Comparison of ENCODE assay signal across 8 cellular contexts in genomic region chr4:20422398-20422797, GRCh38.
A peak's percentile ranks its signal among the peaks of the same experiment; 100 is the strongest.
DNase-seq lines count a peak whose midpoint lies in the region; ATAC-seq and TF ChIP-seq lines count a peak whose summit lies in the region.

No MANE protein-coding gene starts in this region.

- ATAC-seq in GM21360 (IDR thresholded peaks at IDR 0.05; ENCODE audit: unreplicated experiment) (peak; percentile 71), HG03442 (IDR thresholded peaks at IDR 0.05; ENCODE audit: unreplicated experiment) (peak; percentile 76)
- ATAC-seq in activated T-helper 17 cell treated with anti-CD3 and anti-CD28 coated beads, Interleukin-2, amount 50 U/mL, for 72 hours (replicated peaks): peak; percentile 47

- no peaks in the 10 kb centered on the region for H3K4me1 ChIP-seq in left ventricle myocardium inferior

- no peak overlapping the region for H3K27ac Mint-ChIP-seq in activated T-helper 17 cell treated with anti-CD3 and anti-CD28 coated beads, Interleukin-2, amount 50 U/mL, for 72 hours

- no peaks in the 10 kb centered on the region for H3K36me3 ChIP-seq in left ventricle myocardium inferior

- H3K4me3 ChIP-seq in left ventricle myocardium inferior: no peak overlapping the region

- H3K9me3 Mint-ChIP-seq in activated T-helper 17 cell treated with anti-CD3 and anti-CD28 coated beads, Interleukin-2, amount 50 U/mL, for 72 hours: no peaks in the 10 kb centered on the region

- H3K27me3 ChIP-seq in left ventricle myocardium inferior (ENCODE audit: low read depth): no peaks in the 10 kb centered on the region

- no peaks in the 10 kb centered on the region for H3K9me3 ChIP-seq in left ventricle myocardium inferior (replicated peaks)

- DNase-seq in ELR (ENCODE audit: low read depth): peak; percentile 61
- DNase-seq in NCI-H82 (lab: John Stamatoyannopoulos, UW): peak; percentile 84
- DNase-seq in left ventricle myocardium inferior: no peak
- DNase-seq in stimulated activated CD4-positive, alpha-beta T cell treated with anti-CD3 and anti-CD28 coated beads, Interleukin-12 subunit alpha, Interleukin-12 subunit beta, amount 100 ng/mL, for 48 hours (ENCODE audit: low read depth in 2 of 3, low spot score in 1 of 3): peak; percentile 0 to 14 (median 9)
- no peak for DNase-seq in amniotic stem cell (lab: John Stamatoyannopoulos, UW)

- intact Hi-C loops in left ventricle myocardium inferior (cut with micrococcal nuclease): loop anchor here (10.0 kb wide), 1 partner anchor 122 kb away; no protein-coding TSS in a partner anchor

- H3K4me3 Mint-ChIP-seq in activated T-helper 17 cell treated with anti-CD3 and anti-CD28 coated beads, Interleukin-2, amount 50 U/mL, for 72 hours: no peak overlapping the region

- no peaks in the 10 kb centered on the region for H3K27me3 Mint-ChIP-seq in activated T-helper 17 cell treated with anti-CD3 and anti-CD28 coated beads, Interleukin-2, amount 50 U/mL, for 72 hours

- H3K36me3 Mint-ChIP-seq in activated T-helper 17 cell treated with anti-CD3 and anti-CD28 coated beads, Interleukin-2, amount 50 U/mL, for 72 hours (ENCODE audit: low read depth): no peaks in the 10 kb centered on the region

- H3K4me1 Mint-ChIP-seq in activated T-helper 17 cell treated with anti-CD3 and anti-CD28 coated beads, Interleukin-2, amount 50 U/mL, for 72 hours: peaks cover 3% of the 10 kb centered on the region

- TF ChIP-seq CTCF in left ventricle myocardium inferior (IDR thresholded peaks at IDR 0.05; ENCODE audit: borderline replicate concordance): peak; percentile 57

- no peak overlapping the region for H3K27ac ChIP-seq in left ventricle myocardium inferior (replicated peaks)

Comparison
In these comparisons a context has a peak if more than half of its experiments do, and no peak if none do; other contexts are left out.
1. DNase-seq: peak in ELR (single experiment), NCI-H82 (single experiment) and stimulated activated CD4-positive, alpha-beta T cell treated with anti-CD3 and anti-CD28 coated beads, Interleukin-12 subunit alpha, Interleukin-12 subunit beta, amount 100 ng/mL, for 48 hours (3 of 3); none in left ventricle myocardium inferior (single experiment) and amniotic stem cell (single experiment).
2. Peak in every context shown above with its lines, with median percentiles within 50 percentile points of each other: ATAC-seq.